In the genomic region with DNA sequence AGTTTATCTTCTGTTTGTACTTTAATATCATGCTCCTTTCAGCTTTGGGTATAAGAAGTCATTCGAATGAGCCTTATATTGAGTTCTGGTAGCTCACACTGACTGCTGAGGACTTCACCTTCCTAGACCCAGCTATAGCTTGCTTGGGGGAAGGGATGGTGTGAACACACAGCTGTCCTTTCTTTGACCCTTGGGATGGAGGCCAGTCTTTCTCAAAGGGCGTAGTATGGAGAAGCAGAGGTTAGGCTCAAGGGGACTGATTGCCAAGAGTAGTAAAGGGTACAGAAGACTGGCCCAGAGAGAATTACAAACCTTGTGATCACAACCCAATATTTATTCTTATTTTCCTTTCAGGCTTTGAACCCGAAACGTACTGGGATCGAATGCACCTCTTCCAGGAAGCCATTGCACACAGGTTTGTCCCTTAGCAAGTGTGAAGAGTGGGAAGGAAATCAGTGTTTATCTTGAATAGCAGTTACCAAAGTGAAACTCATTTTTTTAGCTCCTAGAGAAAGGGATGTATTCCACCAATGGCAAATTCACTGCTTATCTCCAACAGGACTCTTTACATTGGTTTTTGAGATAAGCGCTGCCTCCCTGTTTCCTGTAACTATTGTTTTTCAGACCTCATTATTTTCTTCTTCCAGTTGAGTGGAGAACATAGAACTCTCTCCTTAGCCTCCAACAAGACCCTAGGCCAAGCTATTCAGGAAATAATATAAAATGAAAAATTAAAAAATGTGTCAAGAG, we compare ENCODE assay signal across 1 cellular context.
TF ChIP-seq lines count a peak whose summit lies in the region.

No MANE protein-coding gene starts in this region.

TF ChIP-seq in K562, 482 proteins besides CTCF, POLR2A, EP300 and RAD21 (continued from another document and continues in another):
- TF ChIP-seq, protein P1, sequence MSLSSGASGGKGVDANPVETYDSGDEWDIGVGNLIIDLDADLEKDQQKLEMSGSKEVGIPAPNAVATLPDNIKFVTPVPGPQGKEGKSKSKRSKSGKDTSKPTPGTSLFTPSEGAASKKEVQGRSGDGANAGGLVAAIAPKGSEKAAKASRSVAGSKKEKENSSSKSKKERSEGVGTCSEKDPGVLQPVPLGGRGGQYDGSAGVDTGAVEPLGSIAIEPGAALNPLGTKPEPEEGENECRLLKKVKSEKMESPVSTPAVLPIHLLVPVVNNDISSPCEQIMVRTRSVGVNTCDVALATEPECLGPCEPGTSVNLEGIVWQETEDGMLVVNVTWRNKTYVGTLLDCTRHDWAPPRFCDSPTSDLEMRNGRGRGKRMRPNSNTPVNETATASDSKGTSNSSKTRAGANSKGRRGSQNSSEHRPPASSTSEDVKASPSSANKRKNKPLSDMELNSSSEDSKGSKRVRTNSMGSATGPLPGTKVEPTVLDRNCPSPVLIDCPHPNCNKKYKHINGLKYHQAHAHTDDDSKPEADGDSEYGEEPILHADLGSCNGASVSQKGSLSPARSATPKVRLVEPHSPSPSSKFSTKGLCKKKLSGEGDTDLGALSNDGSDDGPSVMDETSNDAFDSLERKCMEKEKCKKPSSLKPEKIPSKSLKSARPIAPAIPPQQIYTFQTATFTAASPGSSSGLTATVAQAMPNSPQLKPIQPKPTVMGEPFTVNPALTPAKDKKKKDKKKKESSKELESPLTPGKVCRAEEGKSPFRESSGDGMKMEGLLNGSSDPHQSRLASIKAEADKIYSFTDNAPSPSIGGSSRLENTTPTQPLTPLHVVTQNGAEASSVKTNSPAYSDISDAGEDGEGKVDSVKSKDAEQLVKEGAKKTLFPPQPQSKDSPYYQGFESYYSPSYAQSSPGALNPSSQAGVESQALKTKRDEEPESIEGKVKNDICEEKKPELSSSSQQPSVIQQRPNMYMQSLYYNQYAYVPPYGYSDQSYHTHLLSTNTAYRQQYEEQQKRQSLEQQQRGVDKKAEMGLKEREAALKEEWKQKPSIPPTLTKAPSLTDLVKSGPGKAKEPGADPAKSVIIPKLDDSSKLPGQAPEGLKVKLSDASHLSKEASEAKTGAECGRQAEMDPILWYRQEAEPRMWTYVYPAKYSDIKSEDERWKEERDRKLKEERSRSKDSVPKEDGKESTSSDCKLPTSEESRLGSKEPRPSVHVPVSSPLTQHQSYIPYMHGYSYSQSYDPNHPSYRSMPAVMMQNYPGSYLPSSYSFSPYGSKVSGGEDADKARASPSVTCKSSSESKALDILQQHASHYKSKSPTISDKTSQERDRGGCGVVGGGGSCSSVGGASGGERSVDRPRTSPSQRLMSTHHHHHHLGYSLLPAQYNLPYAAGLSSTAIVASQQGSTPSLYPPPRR (CRISPR knock-in tag; IDR thresholded peaks at IDR 0.05; ENCODE audit: borderline replicate concordance): no peak
- TF ChIP-seq SPI1 (IDR thresholded peaks at IDR 0.05; ENCODE audit: borderline replicate concordance, low read depth, low read length): no peak
- TF ChIP-seq CLOCK (CRISPR knock-in tag; IDR thresholded peaks at IDR 0.05; ENCODE audit: borderline replicate concordance): no peak
- TF ChIP-seq ZNF778 (CRISPR knock-in tag; IDR thresholded peaks at IDR 0.05): no peak
- no peak for TF ChIP-seq U2AF2 (optimal IDR thresholded peaks at IDR 0.05; ENCODE audit: low read depth, low read length)
- TF ChIP-seq KLF10 (CRISPR knock-in tag; IDR thresholded peaks at IDR 0.05): no peak
- no peak for TF ChIP-seq LCOR (CRISPR knock-in tag; IDR thresholded peaks at IDR 0.05)
- no peak for TF ChIP-seq COPS2 (conservative IDR thresholded peaks at IDR 0.05)
- TF ChIP-seq ZNF785 (CRISPR knock-in tag; IDR thresholded peaks at IDR 0.05): no peak
- TF ChIP-seq DNMT1 (IDR thresholded peaks at IDR 0.05): no peak
- TF ChIP-seq EGR1 (conservative IDR thresholded peaks at IDR 0.05): no peak
- no peak for TF ChIP-seq ZNF324 (CRISPR knock-in tag; IDR thresholded peaks at IDR 0.05)
- no peak for TF ChIP-seq HOMEZ (CRISPR knock-in tag; IDR thresholded peaks at IDR 0.05)
- no peak for TF ChIP-seq PTTG1 (tag; IDR thresholded peaks at IDR 0.05; ENCODE audit: low read depth)
- no peak for TF ChIP-seq SUPT5H (IDR thresholded peaks at IDR 0.05)
- TF ChIP-seq ZNF146 (CRISPR knock-in tag; IDR thresholded peaks at IDR 0.05; ENCODE audit: unreplicated experiment): no peak
- TF ChIP-seq ZFP1 (CRISPR knock-in tag; IDR thresholded peaks at IDR 0.05): no peak
- TF ChIP-seq, protein P2, sequence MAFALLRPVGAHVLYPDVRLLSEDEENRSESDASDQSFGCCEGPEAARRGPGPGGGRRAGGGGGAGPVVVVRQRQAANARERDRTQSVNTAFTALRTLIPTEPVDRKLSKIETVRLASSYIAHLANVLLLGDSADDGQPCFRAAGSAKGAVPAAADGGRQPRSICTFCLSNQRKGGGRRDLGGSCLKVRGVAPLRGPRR (CRISPR knock-in tag; IDR thresholded peaks at IDR 0.05): no peak
- no peak for TF ChIP-seq MXD1 (CRISPR knock-in tag; IDR thresholded peaks at IDR 0.05; ENCODE audit: borderline replicate concordance, poor library complexity, severe bottlenecking)
- no peak for TF ChIP-seq ZNF41 (CRISPR knock-in tag; conservative IDR thresholded peaks at IDR 0.05)
- no peak for TF ChIP-seq WHSC1 (IDR thresholded peaks at IDR 0.05; ENCODE audit: low read length)
- TF ChIP-seq PHTF2 (CRISPR knock-in tag; IDR thresholded peaks at IDR 0.05): no peak
- TF ChIP-seq HNRNPLL (IDR thresholded peaks at IDR 0.05; ENCODE audit: low read depth, low read length, poor library complexity, severe bottlenecking): no peak
- TF ChIP-seq ETS1 (conservative IDR thresholded peaks at IDR 0.05; ENCODE audit: control insufficient read depth, low read depth, low read length): no peak
- TF ChIP-seq NELFE (IDR thresholded peaks at IDR 0.05; ENCODE audit: insufficient read depth, insufficient read length): no peak
- no peak for TF ChIP-seq ZNF3 (CRISPR knock-in tag; IDR thresholded peaks at IDR 0.05)
- no peak for TF ChIP-seq FOXK1 (CRISPR knock-in tag; IDR thresholded peaks at IDR 0.05; ENCODE audit: borderline replicate concordance)
- no peak for TF ChIP-seq ZNF561 (CRISPR knock-in tag; conservative IDR thresholded peaks at IDR 0.05)
- TF ChIP-seq IFI16 (CRISPR knock-in tag; IDR thresholded peaks at IDR 0.05): no peak
- TF ChIP-seq ZNF695 (CRISPR knock-in tag; IDR thresholded peaks at IDR 0.05): no peak
- TF ChIP-seq, protein P3, sequence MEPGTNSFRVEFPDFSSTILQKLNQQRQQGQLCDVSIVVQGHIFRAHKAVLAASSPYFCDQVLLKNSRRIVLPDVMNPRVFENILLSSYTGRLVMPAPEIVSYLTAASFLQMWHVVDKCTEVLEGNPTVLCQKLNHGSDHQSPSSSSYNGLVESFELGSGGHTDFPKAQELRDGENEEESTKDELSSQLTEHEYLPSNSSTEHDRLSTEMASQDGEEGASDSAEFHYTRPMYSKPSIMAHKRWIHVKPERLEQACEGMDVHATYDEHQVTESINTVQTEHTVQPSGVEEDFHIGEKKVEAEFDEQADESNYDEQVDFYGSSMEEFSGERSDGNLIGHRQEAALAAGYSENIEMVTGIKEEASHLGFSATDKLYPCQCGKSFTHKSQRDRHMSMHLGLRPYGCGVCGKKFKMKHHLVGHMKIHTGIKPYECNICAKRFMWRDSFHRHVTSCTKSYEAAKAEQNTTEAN (CRISPR knock-in tag; IDR thresholded peaks at IDR 0.05): no peak
- TF ChIP-seq, protein P4, sequence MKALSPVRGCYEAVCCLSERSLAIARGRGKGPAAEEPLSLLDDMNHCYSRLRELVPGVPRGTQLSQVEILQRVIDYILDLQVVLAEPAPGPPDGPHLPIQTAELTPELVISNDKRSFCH (CRISPR knock-in tag; IDR thresholded peaks at IDR 0.05): no peak
- TF ChIP-seq, protein P4 (tag; IDR thresholded peaks at IDR 0.05): no peak
- 0 out of 2 replicates have a peak, but pooled peaks have one; percentile 21 for TF ChIP-seq FOSL1 (tag; conservative IDR thresholded peaks at IDR 0.05)
- TF ChIP-seq ZNF274 (IDR thresholded peaks at IDR 0.05; ENCODE audit: borderline replicate concordance, low read depth, low read length): no peak
- TF ChIP-seq GATA2 (CRISPR knock-in tag; IDR thresholded peaks at IDR 0.05): peak; percentile 61
- TF ChIP-seq HNRNPUL1 (IDR thresholded peaks at IDR 0.05; ENCODE audit: low read length): no peak
- TF ChIP-seq ZNF253 (CRISPR knock-in tag; conservative IDR thresholded peaks at IDR 0.05): no peak
- no peak for TF ChIP-seq ZFX (CRISPR knock-in tag; IDR thresholded peaks at IDR 0.05)
- TF ChIP-seq YY1 (IDR thresholded peaks at IDR 0.05; ENCODE audit: borderline replicate concordance in 1 of 3, control insufficient read depth in 1 of 3, extremely low read depth in 1 of 3, insufficient read depth in 3 of 3, insufficient read length in 1 of 3, insufficient replicate concordance in 2 of 3, low read depth in 1 of 3, low read length in 2 of 3): no peak
- TF ChIP-seq, protein P5, sequence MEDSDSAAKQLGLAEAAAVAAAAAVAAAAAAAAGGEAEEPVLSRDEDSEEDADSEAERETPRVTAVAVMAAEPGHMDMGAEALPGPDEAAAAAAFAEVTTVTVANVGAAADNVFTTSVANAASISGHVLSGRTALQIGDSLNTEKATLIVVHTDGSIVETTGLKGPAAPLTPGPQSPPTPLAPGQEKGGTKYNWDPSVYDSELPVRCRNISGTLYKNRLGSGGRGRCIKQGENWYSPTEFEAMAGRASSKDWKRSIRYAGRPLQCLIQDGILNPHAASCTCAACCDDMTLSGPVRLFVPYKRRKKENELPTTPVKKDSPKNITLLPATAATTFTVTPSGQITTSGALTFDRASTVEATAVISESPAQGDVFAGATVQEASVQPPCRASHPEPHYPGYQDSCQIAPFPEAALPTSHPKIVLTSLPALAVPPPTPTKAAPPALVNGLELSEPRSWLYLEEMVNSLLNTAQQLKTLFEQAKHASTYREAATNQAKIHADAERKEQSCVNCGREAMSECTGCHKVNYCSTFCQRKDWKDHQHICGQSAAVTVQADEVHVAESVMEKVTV (CRISPR knock-in tag; IDR thresholded peaks at IDR 0.05): no peak
- no peak for TF ChIP-seq KAT7 (CRISPR knock-in tag; IDR thresholded peaks at IDR 0.05; ENCODE audit: borderline replicate concordance)
- no peak for TF ChIP-seq GABPB1 (CRISPR knock-in tag; IDR thresholded peaks at IDR 0.05)
- TF ChIP-seq BCLAF1 (IDR thresholded peaks at IDR 0.05; ENCODE audit: borderline replicate concordance in 1 of 2, control insufficient read depth in 1 of 2, low read depth in 2 of 2, low read length in 1 of 2): no peak
- TF ChIP-seq TEAD4 (IDR thresholded peaks at IDR 0.05; ENCODE audit: low read length): peak; percentile 82
- TF ChIP-seq TEAD4 (CRISPR knock-in tag; IDR thresholded peaks at IDR 0.05; ENCODE audit: borderline replicate concordance): no peak
